In genomic region chr4:148441624-148441985, GRCh38 we compare ENCODE assay signal across 8 cellular contexts. TPM values are rescaled to one million over a fixed set of nuclear protein-coding genes. Genes with fewer than 3 reads are reported as not detected.
A peak's percentile ranks its signal among the peaks of the same experiment; 100 is the strongest.
DNase-seq lines count a peak whose midpoint lies in the region; ATAC-seq and TF ChIP-seq lines count a peak whose summit lies in the region.

No MANE protein-coding gene starts in this region.

- H3K36me3 ChIP-seq in mucosa of descending colon (ENCODE audit: low read depth): peaks cover 4% of the 10 kb centered on the region

- H3K4me3 Mint-ChIP-seq in stimulated activated naive CD8-positive, alpha-beta T cell treated with anti-CD3 and anti-CD28 coated beads, Interleukin-15, Interleukin-2, amounts not matched to agents 100 ng/mL and 50 ng/mL, for 24 hours: peak overlapping the region; percentile 96

- intact Hi-C loops in mucosa of descending colon (cut with DNase I, micrococcal nuclease): no loop called here

- no peaks in the 10 kb centered on the region for H3K9me3 Mint-ChIP-seq in stimulated activated naive CD8-positive, alpha-beta T cell treated with anti-CD3 and anti-CD28 coated beads, Interleukin-15, Interleukin-2, amounts not matched to agents 100 ng/mL and 50 ng/mL, for 24 hours

- TF ChIP-seq CTCF in mucosa of descending colon (IDR thresholded peaks at IDR 0.05): no peak

- no peak for ATAC-seq in stimulated activated naive CD8-positive, alpha-beta T cell treated with anti-CD3 and anti-CD28 coated beads, Interleukin-15, Interleukin-2, amounts not matched to agents 100 U/mL and 50 U/mL, for 24 hours
- ATAC-seq in mucosa of descending colon: no peak

- H3K27ac Mint-ChIP-seq in stimulated activated naive CD8-positive, alpha-beta T cell treated with anti-CD3 and anti-CD28 coated beads, Interleukin-15, Interleukin-2, amounts not matched to agents 100 ng/mL and 50 ng/mL, for 24 hours: peak overlapping the region; percentile 66

- peak overlapping the region; percentile 90 for H3K4me3 ChIP-seq in mucosa of descending colon

- H3K36me3 Mint-ChIP-seq in stimulated activated naive CD8-positive, alpha-beta T cell treated with anti-CD3 and anti-CD28 coated beads, Interleukin-15, Interleukin-2, amounts not matched to agents 100 ng/mL and 50 ng/mL, for 24 hours (ENCODE audit: low read depth): no peaks in the 10 kb centered on the region

- DNase-seq in stimulated activated naive CD8-positive, alpha-beta T cell treated with anti-CD3 and anti-CD28 coated beads, Interleukin-15, Interleukin-2, amounts not matched to agents 100 U/mL and 50 U/mL, for 24 hours: no peak
- DNase-seq in cerebellar cortex (ENCODE audit: low spot score) (peak; percentile 54), mucosa of descending colon (peak in 1 of 3 donors; percentile 34), CD1c-positive myeloid dendritic cell (ENCODE audit: extremely low spot score) (no peak), cortex of kidney (lab: John Stamatoyannopoulos, UW) (no peak), H4 (ENCODE audit: low spot score) (no peak)
- no peak for DNase-seq in activated CD8-positive, alpha-beta memory T cell treated with anti-CD3 and anti-CD28 coated beads for 24 hours

- peaks cover 43% of the 10 kb centered on the region for H3K4me1 Mint-ChIP-seq in stimulated activated naive CD8-positive, alpha-beta T cell treated with anti-CD3 and anti-CD28 coated beads, Interleukin-15, Interleukin-2, amounts not matched to agents 100 ng/mL and 50 ng/mL, for 24 hours (ENCODE audit: low read depth)

- peaks cover 20% of the 10 kb centered on the region for H3K4me1 ChIP-seq in mucosa of descending colon (ENCODE audit: low read depth)

- H3K27me3 Mint-ChIP-seq in stimulated activated naive CD8-positive, alpha-beta T cell treated with anti-CD3 and anti-CD28 coated beads, Interleukin-15, Interleukin-2, amounts not matched to agents 100 ng/mL and 50 ng/mL, for 24 hours: peaks cover 8% of the 10 kb centered on the region

- no peaks in the 10 kb centered on the region for H3K9me3 ChIP-seq in mucosa of descending colon

RNA-seq across cellular contexts. Expression of gene NR3C2, which starts 0.6 kb away (rescaled TPM):
- total RNA-seq in mucosa of descending colon: 100 to 1,000 TPM in 2 of 3 donors, 10 to 100 TPM in 1; 86.5 to 205 (median 108) TPM
- 1.2 and 1.9 TPM in 2 replicates for total RNA-seq in H4 (2014; rRNA removed; shearing (Covaris generic))

Comparison
In these comparisons a context has a peak if more than half of its experiments do, and no peak if none do; other contexts are left out.
1. RNA of gene NR3C2, which starts 0.6 kb away (total RNA-seq): 86.5 to 205 TPM in mucosa of descending colon; 1.2 to 1.9 TPM in H4; every median in the first group is over 10 times any median in the second.